8 cellular contexts compared by ENCODE assay signal in genomic region chr19:29687244-29687896, GRCh38. TPM values are rescaled to one million over a fixed set of nuclear protein-coding genes. Genes with fewer than 3 reads are reported as not detected.
DNase-seq lines count a peak whose midpoint lies in the region; ATAC-seq and TF ChIP-seq lines count a peak whose summit lies in the region.

No MANE protein-coding gene starts in this region.

- no peak for TF ChIP-seq POLR2A in esophagus squamous epithelium (IDR thresholded peaks at IDR 0.05)

- H3K9me3 ChIP-seq in SJCRH30 (replicated peaks) (no peaks in the 10 kb centered on the region), esophagus squamous epithelium (peaks cover 0 to 13% (median 0%) of the 10 kb centered on the region in 3 donors)

- DNase-seq in H4 (ENCODE audit: low spot score) (peak; percentile 97), SJCRH30 (peak; percentile 62 to 75), esophagus squamous epithelium (lab: John Stamatoyannopoulos, UW) (no peak), DMS79 treated with DMSO at 0.1 percent for 48 hours (lab: John Stamatoyannopoulos, UW) (no peak), SIG-M5 (lab: John Stamatoyannopoulos, UW) (no peak), NCI-H1436 treated with DMSO at 0.1 percent for 48 hours (lab: John Stamatoyannopoulos, UW) (no peak)
- peak; percentile 80 for DNase-seq in stimulated activated CD4-positive, alpha-beta T cell treated with anti-CD3 and anti-CD28 coated beads, Interleukin-1b, Interleukin-23, amount 100 ng/mL, for 48 hours

- H3K4me3 ChIP-seq in SJCRH30 (peak overlapping the region; percentile 39), esophagus squamous epithelium (peak overlapping the region in 2 of 4 donors; percentile 1 to 25)

- H3K27ac ChIP-seq in SJCRH30 (peak overlapping the region; percentile 27), esophagus squamous epithelium (peak overlapping the region in 3 of 4 donors; percentile 43 to 68 (median 52))

- intact Hi-C loops in esophagus squamous epithelium (cut with DNase I): no loop called here

- TF ChIP-seq CTCF in esophagus squamous epithelium (IDR thresholded peaks at IDR 0.05): no peak

- H3K36me3 ChIP-seq in SJCRH30 (no peaks in the 10 kb centered on the region), esophagus squamous epithelium (no peaks in the 10 kb centered on the region)

- 67 to 68% methylated on average over 16 to 17 of the region's 17 CpGs for WGBS in esophagus squamous epithelium, 2 donors

- no peak for ATAC-seq in HG03039 (IDR thresholded peaks at IDR 0.05; ENCODE audit: unreplicated experiment)

- H3K27me3 ChIP-seq in SJCRH30 (no peaks in the 10 kb centered on the region), esophagus squamous epithelium (no peaks in the 10 kb centered on the region)

- H3K4me1 ChIP-seq in SJCRH30 (peaks cover 3% of the 10 kb centered on the region; the same call in 1 of the 2 replicates), esophagus squamous epithelium (peaks cover 0 to 25% (median 4%) of the 10 kb centered on the region in 3 donors)

RNA-seq across cellular contexts. Expression of gene PLEKHF1, which starts 22.1 kb away (rescaled TPM):
- 9.2 and 9.9 TPM in 2 replicates for total RNA-seq in H4 (2014; rRNA removed; shearing (Covaris generic))
- 1.7 and 2.0 TPM in 2 replicates for total RNA-seq in SJCRH30 (2014; rRNA removed; shearing (Covaris generic))
- 10 to 100 TPM in 3 of 4 donors, 1 to 10 TPM in 1; 4.3 to 20.8 (median 17.1) TPM for total RNA-seq in esophagus squamous epithelium

RNA-seq across cellular contexts. Expression of gene C19orf12, which starts 27.7 kb away (rescaled TPM):
- 28.4 and 31.7 TPM in 2 replicates for total RNA-seq in H4 (2014; rRNA removed; shearing (Covaris generic))
- total RNA-seq in SJCRH30 (2014; rRNA removed; shearing (Covaris generic)): 26.4 and 28.4 TPM in 2 replicates
- total RNA-seq in esophagus squamous epithelium: 10 to 100 TPM; 11.2 to 21.6 (median 18.3) TPM

Comparison
In these comparisons a context has a peak if more than half of its experiments do, and no peak if none do; other contexts are left out.
1. DNase-seq: peak in H4 (single experiment), SJCRH30 (2 of 2) and stimulated activated CD4-positive, alpha-beta T cell treated with anti-CD3 and anti-CD28 coated beads, Interleukin-1b, Interleukin-23, amount 100 ng/mL, for 48 hours (single experiment); none in esophagus squamous epithelium (single experiment), DMS79 treated with DMSO at 0.1 percent for 48 hours (single experiment), SIG-M5 (single experiment) and NCI-H1436 treated with DMSO at 0.1 percent for 48 hours (single experiment).